ENCODE assay signal across 9 cellular contexts in genomic region chr17:69525920-69526841, GRCh38.
A peak's percentile ranks its signal among the peaks of the same experiment; 100 is the strongest.
DNase-seq lines count a peak whose midpoint lies in the region; ATAC-seq and TF ChIP-seq lines count a peak whose summit lies in the region.
"Had no signal": no experiment of that assay in that cellular context is flagged by ENCODE, and none has a peak within 500 bp of the region (broad histone marks: within the 10 kb centered on the region; RNA-seq: fewer than 3 reads in every experiment).

No MANE protein-coding gene starts in this region.

- H3K9me3 ChIP-seq in heart left ventricle = no peaks in the 10 kb centered on the region
- H3K9me3 ChIP-seq: SJSA1 had no signal

- H3K27ac ChIP-seq in VCaP (no peak overlapping the region), heart left ventricle (no peak overlapping the region)
- H3K27ac ChIP-seq: SJSA1 had no signal

- intact Hi-C loops in CD14-positive monocyte (cut with micrococcal nuclease) (no loop called here), heart left ventricle (cut with DNase I) (loop anchor here in 8 of 10 donors (2.0 to 10.0 kb wide), 9 partner anchors 111 to 1106 kb away; partner anchors contain the start of gene MAP2K6 (in 1 of the 8))

- ATAC-seq in GM18867 (IDR thresholded peaks at IDR 0.05; ENCODE audit: unreplicated experiment) = peak; percentile 42
- peak; percentile 70 to 81 (median 74) for ATAC-seq in heart left ventricle

- TF ChIP-seq CTCF in CD14-positive monocyte (IDR thresholded peaks at IDR 0.05) = peak; percentile 75
- peak; percentile 92 for TF ChIP-seq CTCF in VCaP (conservative IDR thresholded peaks at IDR 0.05)
- TF ChIP-seq CTCF in heart left ventricle (IDR thresholded peaks at IDR 0.05) = peak; percentile 78 to 93 (median 88)

- 36 to 47% (median 42%) methylated on average over 9 of the region's 9 CpGs for WGBS in heart left ventricle, 4 donors

- no peak overlapping the region for H3K4me3 Mint-ChIP-seq in CD14-positive monocyte
- no peak overlapping the region for H3K4me3 Mint-ChIP-seq in immature natural killer cell

- DNase-seq in CD14-positive monocyte (ENCODE audit: low spot score) (no peak), NCI-H1694 (lab: John Stamatoyannopoulos, UW) (peak; percentile 40), heart left ventricle (peak in 3 of 5 donors; percentile 18 to 29 (median 23)), putamen (ENCODE audit: low spot score) (peak; percentile 60), immature natural killer cell (no peak)
- DNase-seq in activated effector memory CD4-positive, alpha-beta T cell treated with Interleukin-2 at 50 U/mL for 16 hours = no peak

- H3K36me3 Mint-ChIP-seq in CD14-positive monocyte (peaks cover 68 to 92% of the 10 kb centered on the region in 2 donors), immature natural killer cell (peaks cover 22 to 66% (median 36%) of the 10 kb centered on the region in 3 donors)

- H3K27ac Mint-ChIP-seq in CD14-positive monocyte (peak overlapping the region in 2 of 7 donors; percentile 55 to 64), immature natural killer cell (no peak overlapping the region)

- H3K4me1 Mint-ChIP-seq in CD14-positive monocyte (peaks cover 5% of the 10 kb centered on the region), immature natural killer cell (peaks cover 0 to 2% of the 10 kb centered on the region in 2 donors)

- H3K4me1 ChIP-seq in heart left ventricle = no peaks in the 10 kb centered on the region
- H3K4me1 ChIP-seq: SJSA1 had no signal

- no peaks in the 10 kb centered on the region for H3K27me3 ChIP-seq in heart left ventricle
- H3K27me3 ChIP-seq: SJSA1 had no signal

- peaks cover 0 to 16% (median 0%) of the 10 kb centered on the region in 9 donors for H3K36me3 ChIP-seq in heart left ventricle
- H3K36me3 ChIP-seq: SJSA1 had no signal

- H3K27me3 Mint-ChIP-seq in CD14-positive monocyte (ENCODE audit: low read depth in 3 of 3) (peaks cover 0 to 2% (median 0%) of the 10 kb centered on the region in 3 donors), immature natural killer cell (ENCODE audit: low read depth in 3 of 3) (peaks cover 0 to 7% (median 0%) of the 10 kb centered on the region in 3 donors)

- no peak overlapping the region for H3K4me3 ChIP-seq in heart left ventricle
- H3K4me3 ChIP-seq: SJSA1 had no signal

- H3K9me3 Mint-ChIP-seq in CD14-positive monocyte (peaks cover 0 to 4% (median 0%) of the 10 kb centered on the region in 7 donors), immature natural killer cell (no peaks in the 10 kb centered on the region)

- no peak for TF ChIP-seq POLR2A in heart left ventricle (IDR thresholded peaks at IDR 0.05)

Comparison
In these comparisons a context has a peak if more than half of its experiments do, and no peak if none do; other contexts are left out.
1. DNase-seq: peak in NCI-H1694 (single experiment), heart left ventricle (3 of 5) and putamen (single experiment); none in CD14-positive monocyte (single experiment), activated effector memory CD4-positive, alpha-beta T cell treated with Interleukin-2 at 50 U/mL for 16 hours (single experiment) and immature natural killer cell (0 of 3).
2. intact Hi-C loops: an anchor here in heart left ventricle (2.0 to 10.0 kb wide); none called in CD14-positive monocyte.
3. Peak in every context shown above with its lines, with median percentiles within 50 percentile points of each other: CTCF ChIP-seq.